In the genomic region with DNA sequence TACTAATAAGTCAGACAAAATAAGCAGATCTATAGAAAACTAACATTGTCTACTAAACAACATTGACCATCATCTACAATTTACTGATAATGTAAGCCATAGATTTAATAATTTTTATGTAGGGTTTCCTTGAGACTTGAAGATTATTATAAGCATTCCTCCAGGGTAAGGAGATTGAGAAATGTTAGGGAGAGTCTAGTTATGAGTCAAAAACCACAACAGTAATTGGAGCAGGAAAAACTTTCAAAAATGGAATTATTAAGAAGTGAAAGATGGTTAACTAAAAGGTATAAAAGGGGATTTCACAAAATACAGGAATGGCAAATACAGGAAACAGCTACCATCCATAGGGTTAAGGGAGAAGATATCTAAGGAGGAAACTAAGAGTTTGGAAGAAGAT, we compare ENCODE assay signal across 21 cellular contexts.
"Had no signal": no experiment of that assay in that cellular context is flagged by ENCODE, and none has a peak within 500 bp of the region (broad histone marks: within the 10 kb centered on the region; RNA-seq: fewer than 3 reads in every experiment).

No MANE protein-coding gene starts in this region.

- H3K4me1 Mint-ChIP-seq: activated CD4-positive, alpha-beta memory T cell treated with anti-CD3 and anti-CD28 coated beads, Interleukin-2, amount 10 ng/mL, durations not matched to agents 7 days and 5 days; activated naive CD4-positive, alpha-beta T cell treated with anti-CD3 and anti-CD28 coated beads, Interleukin-2, amount 50 U/mL, for 24 hours; brain; memory B cell; naive thymus-derived CD8-positive, alpha-beta T cell; WTC11 had no signal

- H3K9me3 Mint-ChIP-seq: activated CD4-positive, alpha-beta memory T cell treated with anti-CD3 and anti-CD28 coated beads, Interleukin-2, amount 10 ng/mL, durations not matched to agents 7 days and 5 days; activated naive CD4-positive, alpha-beta T cell treated with anti-CD3 and anti-CD28 coated beads, Interleukin-2, amount 50 U/mL, for 24 hours; activated T-cell treated with anti-CD3 and anti-CD28 coated beads, Interleukin-2, amount 50 U/mL, for 24 hours; memory B cell had no signal

- DNase-seq: activated CD4-positive, alpha-beta memory T cell treated with anti-CD3 and anti-CD28 coated beads, Interleukin-2, amount 10 ng/mL, durations not matched to agents 7 days and 5 days; activated CD4-positive, alpha-beta T cell treated with anti-CD3 and anti-CD28 coated beads for 4 hours; activated T-cell treated with anti-CD3 and anti-CD28 coated beads, Interleukin-2, amount 50 U/mL, for 24 hours; amniotic stem cell; effector CD8-positive, alpha-beta T cell; hippocampal formation; kidney; left ventricle myocardium inferior; naive thymus-derived CD8-positive, alpha-beta T cell; stimulated activated CD4-positive, alpha-beta T cell treated with anti-CD3 and anti-CD28 coated beads, Interleukin-15, amount 100 ng/mL, for 24 hours; stimulated activated naive CD8-positive, alpha-beta T cell treated with anti-CD3 and anti-CD28 coated beads, Interleukin-15, Interleukin-2, amounts not matched to agents 100 U/mL and 50 U/mL, for 24 hours; T-helper 2 cell had no signal

- H3K4me3 Mint-ChIP-seq: activated CD4-positive, alpha-beta memory T cell treated with anti-CD3 and anti-CD28 coated beads, Interleukin-2, amount 10 ng/mL, durations not matched to agents 7 days and 5 days; activated naive CD4-positive, alpha-beta T cell treated with anti-CD3 and anti-CD28 coated beads, Interleukin-2, amount 50 U/mL, for 24 hours; activated T-cell treated with anti-CD3 and anti-CD28 coated beads, Interleukin-2, amount 50 U/mL, for 24 hours; brain; memory B cell; naive thymus-derived CD8-positive, alpha-beta T cell; type B pancreatic cell; WTC11 had no signal

- H3K4me3 ChIP-seq: left ventricle myocardium inferior, skin epidermis, suprapubic skin had no signal

- H3K9me3 ChIP-seq: neutrophil, suprapubic skin had no signal

- H3K36me3 Mint-ChIP-seq: activated naive CD4-positive, alpha-beta T cell treated with anti-CD3 and anti-CD28 coated beads, Interleukin-2, amount 50 U/mL, for 24 hours; brain; memory B cell; naive thymus-derived CD8-positive, alpha-beta T cell; type B pancreatic cell; WTC11 had no signal

- H3K27ac Mint-ChIP-seq: activated CD4-positive, alpha-beta memory T cell treated with anti-CD3 and anti-CD28 coated beads, Interleukin-2, amount 10 ng/mL, durations not matched to agents 7 days and 5 days; activated naive CD4-positive, alpha-beta T cell treated with anti-CD3 and anti-CD28 coated beads, Interleukin-2, amount 50 U/mL, for 24 hours; activated T-cell treated with anti-CD3 and anti-CD28 coated beads, Interleukin-2, amount 50 U/mL, for 24 hours; brain; memory B cell; naive thymus-derived CD8-positive, alpha-beta T cell; type B pancreatic cell; WTC11 had no signal

- ATAC-seq: naive thymus-derived CD8-positive, alpha-beta T cell; stimulated activated naive CD8-positive, alpha-beta T cell treated with anti-CD3 and anti-CD28 coated beads, Interleukin-15, Interleukin-2, amounts not matched to agents 100 U/mL and 50 U/mL, for 24 hours; WTC11 had no signal

- H3K27ac ChIP-seq: epithelial cell of prostate, left ventricle myocardium inferior, neutrophil, skin epidermis, suprapubic skin had no signal

- H3K4me1 ChIP-seq: left ventricle myocardium inferior, suprapubic skin had no signal

- H3K36me3 ChIP-seq: left ventricle myocardium inferior, neutrophil, suprapubic skin had no signal
